Comparison of ENCODE assay signal across 13 cellular contexts in genomic region chr4:2673157-2673556, GRCh38.
A peak's percentile ranks its signal among the peaks of the same experiment; 100 is the strongest.
DNase-seq lines count a peak whose midpoint lies in the region; ATAC-seq, FAIRE-seq and TF ChIP-seq lines count a peak whose summit lies in the region.
"Had no signal": no experiment of that assay in that cellular context is flagged by ENCODE, and none has a peak within 500 bp of the region (broad histone marks: within the 10 kb centered on the region; RNA-seq: fewer than 3 reads in every experiment).

No MANE protein-coding gene starts in this region.

- no peak for FAIRE-seq in A549 (lab: Jason Lieb, UNC)

- no peak for TF ChIP-seq EP300 in A549 (IDR thresholded peaks at IDR 0.05)

- H3K4me2 ChIP-seq in A549: no peak overlapping the region

- TF ChIP-seq POLR2A in A549 (IDR thresholded peaks at IDR 0.05; ENCODE audit: low read length): no peak

- H3K27ac ChIP-seq in A549: no peak overlapping the region

- H3K4me3 ChIP-seq in A549: no peak overlapping the region
- no peak overlapping the region for H3K4me3 ChIP-seq in fibroblast of the aortic adventitia (ENCODE audit: low read depth, low read length)
- H3K4me3 ChIP-seq: left lung had no signal

- 73% methylated on average over 1 of the region's 1 CpG for WGBS in A549 (ENCODE audit: missing lambda C conversion rate)

- H3K4me1 ChIP-seq in A549: no peaks in the 10 kb centered on the region

- DNase-seq in A549 (ENCODE audit: low read depth in 1 of 2, low spot score in 1 of 2) (peak; percentile 7 to 11), fibroblast of the aortic adventitia (ENCODE audit: low read depth) (peak; percentile 4), GM19238 (ENCODE audit: insufficient read length, low spot score) (no peak), activated gamma-delta T cell treated with Interleukin-2 at 50 U/mL for 16 hours (no peak), NCI-H2107 (lab: John Stamatoyannopoulos, UW) (no peak)
- DNase-seq: aorta, foreskin melanocyte, left lung, NCI-H510A treated with DMSO at 0.1 percent for 48 hours, trophoblast cell had no signal

- POLR2A ChIA-PET in A549 (lab: Yijun Ruan, JAX): no interaction called here

- 0 out of 5 replicates have a peak, but pooled peaks of 1 of the 2 experiments have one; percentile 14 for TF ChIP-seq RAD21 in A549 (conservative IDR thresholded peaks at IDR 0.05 in 1 of 2, IDR thresholded peaks at IDR 0.05 in 1 of 2)

- no peaks in the 10 kb centered on the region for H3K9me3 ChIP-seq in A549
- H3K9me3 ChIP-seq: left lung had no signal

- ATAC-seq in A549 (peak in 1 of 2 experiments; percentile 50; a peak in 2 of 6 replicates), SK-N-SH treated with all-trans-retinoic acid at 6 μM for 48 hours (peak; percentile 61), GM21786 (IDR thresholded peaks at IDR 0.05; ENCODE audit: unreplicated experiment) (no peak)

- TF ChIP-seq CTCF in A549 (IDR thresholded peaks at IDR 0.05) (peak; percentile 21; the same call in 1 of the 3 replicates), GM12873 (IDR thresholded peaks at IDR 0.05; ENCODE audit: insufficient read depth, low read depth, low read length, missing control alignments) (peak; percentile 45), fibroblast of the aortic adventitia (IDR thresholded peaks at IDR 0.05; ENCODE audit: insufficient read depth, low read length) (peak; percentile 43)

- CTCF ChIA-PET in A549 (lab: Yijun Ruan, JAX): interaction anchor here (0.5 to 0.8 kb wide), 2 partner anchors 13 to 31 kb away, joined by 3 read pairs; no protein-coding TSS in a partner anchor

TF ChIP-seq in A549, 52 proteins besides CTCF, POLR2A, EP300 and RAD21:
- TF ChIP-seq FOSB (CRISPR knock-in tag; IDR thresholded peaks at IDR 0.05) (no peak), CHD4 (IDR thresholded peaks at IDR 0.05; ENCODE audit: borderline replicate concordance) (no peak), HMGXB4 (CRISPR knock-in tag; IDR thresholded peaks at IDR 0.05; ENCODE audit: borderline replicate concordance) (no peak), E2F6 (IDR thresholded peaks at IDR 0.05; ENCODE audit: borderline replicate concordance, low read depth) (no peak)

TF ChIP-seq in SK-N-SH treated with all-trans-retinoic acid at 6 μM for 48 hours, 23 proteins besides CTCF, POLR2A, EP300 and RAD21:
- no peak for TF ChIP-seq ZFP30 (CRISPR knock-in tag; IDR thresholded peaks at IDR 0.05)

Comparison
In these comparisons a context has a peak if more than half of its experiments do, and no peak if none do; other contexts are left out.
1. DNase-seq: peak in A549 (2 of 2) and fibroblast of the aortic adventitia (single experiment); none in GM19238 (single experiment), activated gamma-delta T cell treated with Interleukin-2 at 50 U/mL for 16 hours (single experiment) and NCI-H2107 (single experiment).
2. Peak in every context shown above with its lines, with median percentiles within 50 percentile points of each other: CTCF ChIP-seq.